2 cellular contexts compared by ENCODE assay signal in genomic region chr13:39596685-39597084, GRCh38.
TF ChIP-seq lines count a peak whose summit lies in the region.

No MANE protein-coding gene starts in this region.

TF ChIP-seq in IMR-90, 13 proteins besides CTCF, POLR2A, EP300 and RAD21 (continued from another document):
- TF ChIP-seq RCOR1 (IDR thresholded peaks at IDR 0.05; ENCODE audit: insufficient replicate concordance, low read length): no peak
- no peak for TF ChIP-seq MAFK (IDR thresholded peaks at IDR 0.05; ENCODE audit: low read depth, low read length)
- no peak for TF ChIP-seq FOS (IDR thresholded peaks at IDR 0.05; ENCODE audit: low read depth, low read length)
- TF ChIP-seq NFE2L2 (IDR thresholded peaks at IDR 0.05; ENCODE audit: low read depth, low read length): no peak
TF ChIP-seq in IMR-90: peak in this region for 0.

TF ChIP-seq in SK-N-SH treated with all-trans-retinoic acid at 6 μM for 48 hours, 23 proteins besides CTCF, POLR2A, EP300 and RAD21 (continued from another document):
- TF ChIP-seq ZNF70 (CRISPR knock-in tag; IDR thresholded peaks at IDR 0.05) (no peak), ZNF8 (CRISPR knock-in tag; IDR thresholded peaks at IDR 0.05) (no peak), ZNF565 (CRISPR knock-in tag; conservative IDR thresholded peaks at IDR 0.05; ENCODE audit: low read depth) (no peak), ZC3H10 (CRISPR knock-in tag; IDR thresholded peaks at IDR 0.05) (no peak), TOX (CRISPR knock-in tag; IDR thresholded peaks at IDR 0.05; ENCODE audit: borderline replicate concordance) (no peak), PPARA (CRISPR knock-in tag; IDR thresholded peaks at IDR 0.05; ENCODE audit: borderline replicate concordance) (no peak), OSR1 (CRISPR knock-in tag; IDR thresholded peaks at IDR 0.05) (no peak), CSRNP3 (CRISPR knock-in tag; IDR thresholded peaks at IDR 0.05) (no peak), ESRRG (CRISPR knock-in tag; IDR thresholded peaks at IDR 0.05) (no peak), CREB5 (CRISPR knock-in tag; IDR thresholded peaks at IDR 0.05; ENCODE audit: low read depth) (no peak), POU6F1 (CRISPR knock-in tag; IDR thresholded peaks at IDR 0.05; ENCODE audit: borderline replicate concordance, low read depth) (no peak), PATZ1 (CRISPR knock-in tag; IDR thresholded peaks at IDR 0.05; ENCODE audit: borderline replicate concordance) (no peak), SNAI2 (CRISPR knock-in tag; IDR thresholded peaks at IDR 0.05) (no peak), ISL1 (CRISPR knock-in tag; IDR thresholded peaks at IDR 0.05) (no peak)
